Comparison of ENCODE assay signal across 1 cellular context in the genomic region with DNA sequence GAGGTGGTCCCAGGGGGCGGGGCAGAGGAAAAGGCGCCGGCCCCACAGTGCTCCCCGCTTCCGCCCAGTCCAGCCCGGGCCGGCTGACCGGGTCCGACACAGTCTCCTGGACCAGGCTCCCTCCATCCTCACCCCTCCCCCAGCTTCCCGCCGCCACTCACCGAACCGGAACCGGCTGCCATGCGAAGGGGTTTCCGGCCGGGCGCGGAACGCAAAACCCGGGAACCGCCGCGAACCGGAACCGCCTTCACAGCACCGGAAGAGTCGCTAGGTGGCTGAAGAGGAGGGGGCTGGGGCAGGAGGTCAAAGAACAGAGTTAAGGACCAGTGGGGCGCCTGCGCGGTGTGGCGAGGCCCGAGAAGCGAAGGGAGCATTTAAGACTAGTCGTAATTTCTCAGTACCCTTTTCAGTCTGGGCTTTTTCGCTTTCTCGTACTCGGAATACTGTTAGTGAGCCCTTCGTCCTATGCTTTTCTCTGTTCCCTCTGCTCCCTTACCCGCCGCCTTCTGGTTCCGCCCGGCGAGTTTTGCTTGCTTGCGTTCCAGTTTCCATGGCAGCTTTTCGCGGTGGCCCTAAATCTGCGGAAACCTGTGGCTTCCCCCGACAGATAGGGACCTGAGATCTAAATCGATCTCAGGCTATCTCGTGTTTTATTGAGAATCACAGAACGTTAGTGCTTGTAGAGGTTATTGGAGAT.
TF ChIP-seq lines count a peak whose summit lies in the region.

TSS of gene SENP1 (minus strand) at position 213 of the 697 bp plus-strand sequence. CDS start 4,607 bp downstream, outside the sequence.

TF ChIP-seq in K562, 482 proteins besides CTCF, POLR2A, EP300 and RAD21 (continued from another document and continues in another):
- TF ChIP-seq ZBTB2 (IDR thresholded peaks at IDR 0.05), result peak; percentile 88
- no peak for TF ChIP-seq ZBTB17 (CRISPR knock-in tag; IDR thresholded peaks at IDR 0.05)
- no peak for TF ChIP-seq NELFE (IDR thresholded peaks at IDR 0.05; ENCODE audit: insufficient read depth, insufficient read length)
- peak; percentile 85 for TF ChIP-seq THRB (CRISPR knock-in tag; conservative IDR thresholded peaks at IDR 0.05)
- no peak for TF ChIP-seq HBP1 (CRISPR knock-in tag; IDR thresholded peaks at IDR 0.05)
- no peak for TF ChIP-seq ZFP1 (CRISPR knock-in tag; IDR thresholded peaks at IDR 0.05)
- peak; percentile 92 for TF ChIP-seq NFRKB (IDR thresholded peaks at IDR 0.05; ENCODE audit: low read depth)
- TF ChIP-seq ZC3H8 (IDR thresholded peaks at IDR 0.05), result no peak
- TF ChIP-seq JUN (IDR thresholded peaks at IDR 0.05; ENCODE audit: borderline replicate concordance, low read depth, low read length), result peak; percentile 23; the same call in 1 of the 2 replicates
- no peak; the same call in 1 of the 2 replicates for TF ChIP-seq JUN (CRISPR knock-in tag; IDR thresholded peaks at IDR 0.05; ENCODE audit: borderline replicate concordance)
- no peak for TF ChIP-seq ZNF324 (CRISPR knock-in tag; IDR thresholded peaks at IDR 0.05)
- TF ChIP-seq UBTF (IDR thresholded peaks at IDR 0.05; ENCODE audit: borderline replicate concordance in 1 of 2, low read depth in 2 of 2, low read length in 2 of 2), result 0 out of 4 replicates have a peak, but pooled peaks of 1 of the 2 experiments have one; percentile 12
- TF ChIP-seq SNAPC5 (CRISPR knock-in tag; IDR thresholded peaks at IDR 0.05), result no peak
- TF ChIP-seq ARID2 (IDR thresholded peaks at IDR 0.05), result no peak
- TF ChIP-seq ZEB2 (IDR thresholded peaks at IDR 0.05), result no peak; the same call in none of the 2 replicates
- no peak for TF ChIP-seq RUNX1 (IDR thresholded peaks at IDR 0.05; ENCODE audit: low read depth)
- no peak for TF ChIP-seq E2F6 (IDR thresholded peaks at IDR 0.05; ENCODE audit: borderline replicate concordance in 1 of 2, extremely low read depth in 1 of 2, insufficient read depth in 1 of 2, insufficient read length in 1 of 2, low read depth in 1 of 2, low read length in 1 of 2, poor library complexity in 1 of 2, severe bottlenecking in 1 of 2)
- TF ChIP-seq SNRNP70 (optimal IDR thresholded peaks at IDR 0.05; ENCODE audit: low read depth, low read length), result no peak
- TF ChIP-seq ETV6 (IDR thresholded peaks at IDR 0.05; ENCODE audit: borderline replicate concordance in 1 of 2, low read depth in 2 of 2, low read length in 1 of 2), result 0 out of 4 replicates have a peak, but pooled peaks of 1 of the 2 experiments have one; percentile 28
- TF ChIP-seq ETV6 (CRISPR knock-in tag; IDR thresholded peaks at IDR 0.05; ENCODE audit: borderline replicate concordance), result no peak
- TF ChIP-seq, protein P1, sequence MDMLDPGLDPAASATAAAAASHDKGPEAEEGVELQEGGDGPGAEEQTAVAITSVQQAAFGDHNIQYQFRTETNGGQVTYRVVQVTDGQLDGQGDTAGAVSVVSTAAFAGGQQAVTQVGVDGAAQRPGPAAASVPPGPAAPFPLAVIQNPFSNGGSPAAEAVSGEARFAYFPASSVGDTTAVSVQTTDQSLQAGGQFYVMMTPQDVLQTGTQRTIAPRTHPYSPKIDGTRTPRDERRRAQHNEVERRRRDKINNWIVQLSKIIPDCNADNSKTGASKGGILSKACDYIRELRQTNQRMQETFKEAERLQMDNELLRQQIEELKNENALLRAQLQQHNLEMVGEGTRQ (CRISPR knock-in tag; IDR thresholded peaks at IDR 0.05), result no peak
- peak; percentile 59 for TF ChIP-seq CREM (IDR thresholded peaks at IDR 0.05; ENCODE audit: low read depth)
- TF ChIP-seq HMG20B (CRISPR knock-in tag; IDR thresholded peaks at IDR 0.05), result 0 out of 2 replicates have a peak, but pooled peaks have one; percentile 51
- TF ChIP-seq, protein P2, sequence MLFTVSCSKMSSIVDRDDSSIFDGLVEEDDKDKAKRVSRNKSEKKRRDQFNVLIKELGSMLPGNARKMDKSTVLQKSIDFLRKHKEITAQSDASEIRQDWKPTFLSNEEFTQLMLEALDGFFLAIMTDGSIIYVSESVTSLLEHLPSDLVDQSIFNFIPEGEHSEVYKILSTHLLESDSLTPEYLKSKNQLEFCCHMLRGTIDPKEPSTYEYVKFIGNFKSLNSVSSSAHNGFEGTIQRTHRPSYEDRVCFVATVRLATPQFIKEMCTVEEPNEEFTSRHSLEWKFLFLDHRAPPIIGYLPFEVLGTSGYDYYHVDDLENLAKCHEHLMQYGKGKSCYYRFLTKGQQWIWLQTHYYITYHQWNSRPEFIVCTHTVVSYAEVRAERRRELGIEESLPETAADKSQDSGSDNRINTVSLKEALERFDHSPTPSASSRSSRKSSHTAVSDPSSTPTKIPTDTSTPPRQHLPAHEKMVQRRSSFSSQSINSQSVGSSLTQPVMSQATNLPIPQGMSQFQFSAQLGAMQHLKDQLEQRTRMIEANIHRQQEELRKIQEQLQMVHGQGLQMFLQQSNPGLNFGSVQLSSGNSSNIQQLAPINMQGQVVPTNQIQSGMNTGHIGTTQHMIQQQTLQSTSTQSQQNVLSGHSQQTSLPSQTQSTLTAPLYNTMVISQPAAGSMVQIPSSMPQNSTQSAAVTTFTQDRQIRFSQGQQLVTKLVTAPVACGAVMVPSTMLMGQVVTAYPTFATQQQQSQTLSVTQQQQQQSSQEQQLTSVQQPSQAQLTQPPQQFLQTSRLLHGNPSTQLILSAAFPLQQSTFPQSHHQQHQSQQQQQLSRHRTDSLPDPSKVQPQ (CRISPR knock-in tag; IDR thresholded peaks at IDR 0.05; ENCODE audit: borderline replicate concordance), result no peak
- TF ChIP-seq EHMT2 (IDR thresholded peaks at IDR 0.05), result peak; percentile 85; the same call in 1 of the 2 replicates
- TF ChIP-seq CAMTA2 (CRISPR knock-in tag; conservative IDR thresholded peaks at IDR 0.05), result no peak
- TF ChIP-seq, protein P3, sequence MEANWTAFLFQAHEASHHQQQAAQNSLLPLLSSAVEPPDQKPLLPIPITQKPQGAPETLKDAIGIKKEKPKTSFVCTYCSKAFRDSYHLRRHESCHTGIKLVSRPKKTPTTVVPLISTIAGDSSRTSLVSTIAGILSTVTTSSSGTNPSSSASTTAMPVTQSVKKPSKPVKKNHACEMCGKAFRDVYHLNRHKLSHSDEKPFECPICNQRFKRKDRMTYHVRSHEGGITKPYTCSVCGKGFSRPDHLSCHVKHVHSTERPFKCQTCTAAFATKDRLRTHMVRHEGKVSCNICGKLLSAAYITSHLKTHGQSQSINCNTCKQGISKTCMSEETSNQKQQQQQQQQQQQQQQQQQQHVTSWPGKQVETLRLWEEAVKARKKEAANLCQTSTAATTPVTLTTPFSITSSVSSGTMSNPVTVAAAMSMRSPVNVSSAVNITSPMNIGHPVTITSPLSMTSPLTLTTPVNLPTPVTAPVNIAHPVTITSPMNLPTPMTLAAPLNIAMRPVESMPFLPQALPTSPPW (CRISPR knock-in tag; IDR thresholded peaks at IDR 0.05), result peak; percentile 91
- no peak for TF ChIP-seq TSC22D4 (tag; IDR thresholded peaks at IDR 0.05)
- no peak for TF ChIP-seq MLLT1 (IDR thresholded peaks at IDR 0.05)
- TF ChIP-seq KDM1A (IDR thresholded peaks at IDR 0.05), result peak; percentile 21 to 50; a peak in 3 of 4 replicates
- TF ChIP-seq NFE2L1 (tag; IDR thresholded peaks at IDR 0.05; ENCODE audit: borderline replicate concordance, low read depth), result no peak
- TF ChIP-seq TEAD2 (tag; IDR thresholded peaks at IDR 0.05), result no peak
- peak; percentile 29; the same call in 1 of the 2 replicates for TF ChIP-seq FOSL1 (tag; conservative IDR thresholded peaks at IDR 0.05)
- peak; percentile 97 for TF ChIP-seq ETV1 (tag; conservative IDR thresholded peaks at IDR 0.05; ENCODE audit: low read depth)
- TF ChIP-seq, protein P4, sequence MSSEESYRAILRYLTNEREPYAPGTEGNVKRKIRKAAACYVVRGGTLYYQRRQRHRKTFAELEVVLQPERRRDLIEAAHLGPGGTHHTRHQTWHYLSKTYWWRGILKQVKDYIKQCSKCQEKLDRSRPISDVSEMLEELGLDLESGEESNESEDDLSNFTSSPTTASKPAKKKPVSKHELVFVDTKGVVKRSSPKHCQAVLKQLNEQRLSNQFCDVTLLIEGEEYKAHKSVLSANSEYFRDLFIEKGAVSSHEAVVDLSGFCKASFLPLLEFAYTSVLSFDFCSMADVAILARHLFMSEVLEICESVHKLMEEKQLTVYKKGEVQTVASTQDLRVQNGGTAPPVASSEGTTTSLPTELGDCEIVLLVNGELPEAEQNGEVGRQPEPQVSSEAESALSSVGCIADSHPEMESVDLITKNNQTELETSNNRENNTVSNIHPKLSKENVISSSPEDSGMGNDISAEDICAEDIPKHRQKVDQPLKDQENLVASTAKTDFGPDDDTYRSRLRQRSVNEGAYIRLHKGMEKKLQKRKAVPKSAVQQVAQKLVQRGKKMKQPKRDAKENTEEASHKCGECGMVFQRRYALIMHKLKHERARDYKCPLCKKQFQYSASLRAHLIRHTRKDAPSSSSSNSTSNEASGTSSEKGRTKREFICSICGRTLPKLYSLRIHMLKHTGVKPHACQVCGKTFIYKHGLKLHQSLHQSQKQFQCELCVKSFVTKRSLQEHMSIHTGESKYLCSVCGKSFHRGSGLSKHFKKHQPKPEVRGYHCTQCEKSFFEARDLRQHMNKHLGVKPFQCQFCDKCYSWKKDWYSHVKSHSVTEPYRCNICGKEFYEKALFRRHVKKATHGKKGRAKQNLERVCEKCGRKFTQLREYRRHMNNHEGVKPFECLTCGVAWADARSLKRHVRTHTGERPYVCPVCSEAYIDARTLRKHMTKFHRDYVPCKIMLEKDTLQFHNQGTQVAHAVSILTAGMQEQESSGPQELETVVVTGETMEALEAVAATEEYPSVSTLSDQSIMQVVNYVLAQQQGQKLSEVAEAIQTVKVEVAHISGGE (CRISPR knock-in tag; IDR thresholded peaks at IDR 0.05), result peak; percentile 96 to 99 (median 98)
- TF ChIP-seq POLR3A (IDR thresholded peaks at IDR 0.05; ENCODE audit: borderline replicate concordance, extremely low read depth, insufficient read depth, insufficient read length), result no peak
- TF ChIP-seq MBD2 (IDR thresholded peaks at IDR 0.05; ENCODE audit: borderline replicate concordance, low read depth), result peak; percentile 64; the same call in 1 of the 2 replicates
- TF ChIP-seq ZNF165 (CRISPR knock-in tag; IDR thresholded peaks at IDR 0.05; ENCODE audit: borderline replicate concordance), result no peak
- TF ChIP-seq TRIM24 (IDR thresholded peaks at IDR 0.05), result peak in 1 of 2 experiments; percentile 98; a peak in 2 of 4 replicates
- TF ChIP-seq ZNF695 (CRISPR knock-in tag; IDR thresholded peaks at IDR 0.05), result no peak
